ENCODE assay signal across 1 cellular context in the genomic region with DNA sequence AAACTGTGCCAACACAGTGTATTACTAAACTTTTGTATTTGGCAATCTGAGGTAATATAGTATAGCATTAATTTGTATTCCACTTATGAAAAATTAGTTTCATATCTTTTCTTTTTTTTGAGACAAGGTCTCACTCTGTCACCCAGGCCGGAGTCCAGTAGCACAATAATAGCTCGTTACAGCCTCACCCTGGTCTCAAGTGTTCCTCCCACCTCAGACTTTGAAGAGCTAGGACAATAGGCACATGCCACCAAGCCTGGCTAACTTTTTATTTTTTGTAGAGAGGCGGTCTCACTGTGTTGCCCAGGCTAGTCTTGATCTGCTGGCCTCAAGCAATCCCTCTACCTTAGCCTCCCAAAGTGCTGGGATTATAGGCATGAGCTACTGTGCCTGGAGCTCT.
TF ChIP-seq lines count a peak whose summit lies in the region.

No MANE protein-coding gene starts in this region.

TF ChIP-seq in GM12878, 131 proteins besides CTCF, POLR2A, EP300 and RAD21:
- TF ChIP-seq SREBF2 (IDR thresholded peaks at IDR 0.05; ENCODE audit: low read length) (no peak), BCL11A (IDR thresholded peaks at IDR 0.05; ENCODE audit: low read depth, low read length) (no peak), NR2C2 (IDR thresholded peaks at IDR 0.05; ENCODE audit: borderline replicate concordance, control insufficient read depth, insufficient read length, low read depth) (no peak), SMAD1 (IDR thresholded peaks at IDR 0.05; ENCODE audit: low read depth, partially characterized antibody) (no peak), BACH1 (IDR thresholded peaks at IDR 0.05; ENCODE audit: borderline replicate concordance) (no peak), HDGF (IDR thresholded peaks at IDR 0.05) (no peak)
